ENCODE assay signal across 2 cellular contexts in genomic region chr2:230999477-230999876, GRCh38.
TF ChIP-seq lines count a peak whose summit lies in the region.

No MANE protein-coding gene starts in this region.

TF ChIP-seq in HCT116, 20 proteins besides CTCF, POLR2A, EP300 and RAD21:
- no peak for TF ChIP-seq EZH2 (IDR thresholded peaks at IDR 0.05)
- no peak for TF ChIP-seq CEBPB (IDR thresholded peaks at IDR 0.05; ENCODE audit: low read depth)
- TF ChIP-seq SRF (IDR thresholded peaks at IDR 0.05; ENCODE audit: low read depth), result no peak
- no peak for TF ChIP-seq FOSL1 (IDR thresholded peaks at IDR 0.05; ENCODE audit: low read depth)
- no peak for TF ChIP-seq JUND (IDR thresholded peaks at IDR 0.05)
- no peak for TF ChIP-seq ELF1 (IDR thresholded peaks at IDR 0.05; ENCODE audit: borderline replicate concordance, low read depth)
- no peak for TF ChIP-seq EGR1 (IDR thresholded peaks at IDR 0.05; ENCODE audit: low read depth)
- no peak for TF ChIP-seq ZFX (IDR thresholded peaks at IDR 0.05)
- TF ChIP-seq SIN3A (IDR thresholded peaks at IDR 0.05; ENCODE audit: low read depth), result no peak
- no peak for TF ChIP-seq POLR2AphosphoS5 (IDR thresholded peaks at IDR 0.05; ENCODE audit: low read depth, low read length)
- TF ChIP-seq TCF7L2 (IDR thresholded peaks at IDR 0.05; ENCODE audit: borderline replicate concordance, extremely low read depth, insufficient read depth, insufficient read length), result no peak
- TF ChIP-seq CBX3 (IDR thresholded peaks at IDR 0.05; ENCODE audit: low read depth), result no peak
- TF ChIP-seq, protein P1, sequence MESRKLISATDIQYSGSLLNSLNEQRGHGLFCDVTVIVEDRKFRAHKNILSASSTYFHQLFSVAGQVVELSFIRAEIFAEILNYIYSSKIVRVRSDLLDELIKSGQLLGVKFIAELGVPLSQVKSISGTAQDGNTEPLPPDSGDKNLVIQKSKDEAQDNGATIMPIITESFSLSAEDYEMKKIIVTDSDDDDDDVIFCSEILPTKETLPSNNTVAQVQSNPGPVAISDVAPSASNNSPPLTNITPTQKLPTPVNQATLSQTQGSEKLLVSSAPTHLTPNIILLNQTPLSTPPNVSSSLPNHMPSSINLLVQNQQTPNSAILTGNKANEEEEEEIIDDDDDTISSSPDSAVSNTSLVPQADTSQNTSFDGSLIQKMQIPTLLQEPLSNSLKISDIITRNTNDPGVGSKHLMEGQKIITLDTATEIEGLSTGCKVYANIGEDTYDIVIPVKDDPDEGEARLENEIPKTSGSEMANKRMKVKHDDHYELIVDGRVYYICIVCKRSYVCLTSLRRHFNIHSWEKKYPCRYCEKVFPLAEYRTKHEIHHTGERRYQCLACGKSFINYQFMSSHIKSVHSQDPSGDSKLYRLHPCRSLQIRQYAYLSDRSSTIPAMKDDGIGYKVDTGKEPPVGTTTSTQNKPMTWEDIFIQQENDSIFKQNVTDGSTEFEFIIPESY (IDR thresholded peaks at IDR 0.05; ENCODE audit: extremely low read depth, insufficient replicate concordance, low read length), result no peak
- no peak for TF ChIP-seq ATF3 (IDR thresholded peaks at IDR 0.05)
- TF ChIP-seq YY1 (IDR thresholded peaks at IDR 0.05; ENCODE audit: extremely low read depth, insufficient replicate concordance, low read depth, low read length), result no peak
- TF ChIP-seq SP1 (IDR thresholded peaks at IDR 0.05; ENCODE audit: low read depth), result no peak
TF ChIP-seq in HCT116: peak in this region for 0.

TF ChIP-seq in HepG2, 621 proteins besides CTCF, POLR2A, EP300 and RAD21 (continues in another document):
- TF ChIP-seq ZMYM4 (CRISPR knock-in tag; IDR thresholded peaks at IDR 0.05), result peak; percentile 7; the same call in 1 of the 2 replicates
- no peak for TF ChIP-seq SYNCRIP (IDR thresholded peaks at IDR 0.05; ENCODE audit: insufficient read depth, low read depth, low read length)
- TF ChIP-seq, protein P2, sequence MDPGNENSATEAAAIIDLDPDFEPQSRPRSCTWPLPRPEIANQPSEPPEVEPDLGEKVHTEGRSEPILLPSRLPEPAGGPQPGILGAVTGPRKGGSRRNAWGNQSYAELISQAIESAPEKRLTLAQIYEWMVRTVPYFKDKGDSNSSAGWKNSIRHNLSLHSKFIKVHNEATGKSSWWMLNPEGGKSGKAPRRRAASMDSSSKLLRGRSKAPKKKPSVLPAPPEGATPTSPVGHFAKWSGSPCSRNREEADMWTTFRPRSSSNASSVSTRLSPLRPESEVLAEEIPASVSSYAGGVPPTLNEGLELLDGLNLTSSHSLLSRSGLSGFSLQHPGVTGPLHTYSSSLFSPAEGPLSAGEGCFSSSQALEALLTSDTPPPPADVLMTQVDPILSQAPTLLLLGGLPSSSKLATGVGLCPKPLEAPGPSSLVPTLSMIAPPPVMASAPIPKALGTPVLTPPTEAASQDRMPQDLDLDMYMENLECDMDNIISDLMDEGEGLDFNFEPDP (CRISPR knock-in tag; conservative IDR thresholded peaks at IDR 0.05), result 0 out of 2 replicates have a peak, but pooled peaks have one; percentile 16
- 0 out of 2 replicates have a peak, but pooled peaks have one; percentile 21 for TF ChIP-seq ZSCAN29 (CRISPR knock-in tag; conservative IDR thresholded peaks at IDR 0.05)
- TF ChIP-seq ADNP (CRISPR knock-in tag; IDR thresholded peaks at IDR 0.05), result no peak
- peak; percentile 89 for TF ChIP-seq ZBTB26 (CRISPR knock-in tag; IDR thresholded peaks at IDR 0.05; ENCODE audit: borderline replicate concordance)
- no peak for TF ChIP-seq PAF1 (CRISPR knock-in tag; IDR thresholded peaks at IDR 0.05)
- TF ChIP-seq RXRB (CRISPR knock-in tag; IDR thresholded peaks at IDR 0.05; ENCODE audit: borderline replicate concordance), result no peak
- 0 out of 2 replicates have a peak, but pooled peaks have one; percentile 12 for TF ChIP-seq SMC3 (IDR thresholded peaks at IDR 0.05; ENCODE audit: low read length)
- TF ChIP-seq, protein P3, sequence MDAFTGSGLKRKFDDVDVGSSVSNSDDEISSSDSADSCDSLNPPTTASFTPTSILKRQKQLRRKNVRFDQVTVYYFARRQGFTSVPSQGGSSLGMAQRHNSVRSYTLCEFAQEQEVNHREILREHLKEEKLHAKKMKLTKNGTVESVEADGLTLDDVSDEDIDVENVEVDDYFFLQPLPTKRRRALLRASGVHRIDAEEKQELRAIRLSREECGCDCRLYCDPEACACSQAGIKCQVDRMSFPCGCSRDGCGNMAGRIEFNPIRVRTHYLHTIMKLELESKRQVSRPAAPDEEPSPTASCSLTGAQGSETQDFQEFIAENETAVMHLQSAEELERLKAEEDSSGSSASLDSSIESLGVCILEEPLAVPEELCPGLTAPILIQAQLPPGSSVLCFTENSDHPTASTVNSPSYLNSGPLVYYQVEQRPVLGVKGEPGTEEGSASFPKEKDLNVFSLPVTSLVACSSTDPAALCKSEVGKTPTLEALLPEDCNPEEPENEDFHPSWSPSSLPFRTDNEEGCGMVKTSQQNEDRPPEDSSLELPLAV (CRISPR knock-in tag; conservative IDR thresholded peaks at IDR 0.05; ENCODE audit: low read depth), result no peak
- no peak for TF ChIP-seq ZC3H13 (CRISPR knock-in tag; IDR thresholded peaks at IDR 0.05)
- TF ChIP-seq IRX3 (CRISPR knock-in tag; IDR thresholded peaks at IDR 0.05; ENCODE audit: borderline replicate concordance, low read depth), result no peak
- TF ChIP-seq, protein P4, sequence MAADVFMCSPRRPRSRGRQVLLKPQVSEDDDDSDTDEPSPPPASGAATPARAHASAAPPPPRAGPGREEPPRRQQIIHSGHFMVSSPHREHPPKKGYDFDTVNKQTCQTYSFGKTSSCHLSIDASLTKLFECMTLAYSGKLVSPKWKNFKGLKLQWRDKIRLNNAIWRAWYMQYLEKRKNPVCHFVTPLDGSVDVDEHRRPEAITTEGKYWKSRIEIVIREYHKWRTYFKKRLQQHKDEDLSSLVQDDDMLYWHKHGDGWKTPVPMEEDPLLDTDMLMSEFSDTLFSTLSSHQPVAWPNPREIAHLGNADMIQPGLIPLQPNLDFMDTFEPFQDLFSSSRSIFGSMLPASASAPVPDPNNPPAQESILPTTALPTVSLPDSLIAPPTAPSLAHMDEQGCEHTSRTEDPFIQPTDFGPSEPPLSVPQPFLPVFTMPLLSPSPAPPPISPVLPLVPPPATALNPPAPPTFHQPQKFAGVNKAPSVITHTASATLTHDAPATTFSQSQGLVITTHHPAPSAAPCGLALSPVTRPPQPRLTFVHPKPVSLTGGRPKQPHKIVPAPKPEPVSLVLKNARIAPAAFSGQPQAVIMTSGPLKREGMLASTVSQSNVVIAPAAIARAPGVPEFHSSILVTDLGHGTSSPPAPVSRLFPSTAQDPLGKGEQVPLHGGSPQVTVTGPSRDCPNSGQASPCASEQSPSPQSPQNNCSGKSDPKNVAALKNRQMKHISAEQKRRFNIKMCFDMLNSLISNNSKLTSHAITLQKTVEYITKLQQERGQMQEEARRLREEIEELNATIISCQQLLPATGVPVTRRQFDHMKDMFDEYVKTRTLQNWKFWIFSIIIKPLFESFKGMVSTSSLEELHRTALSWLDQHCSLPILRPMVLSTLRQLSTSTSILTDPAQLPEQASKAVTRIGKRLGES (CRISPR knock-in tag; IDR thresholded peaks at IDR 0.05; ENCODE audit: borderline replicate concordance), result no peak
- no peak for TF ChIP-seq PTBP1 (IDR thresholded peaks at IDR 0.05; ENCODE audit: low read depth, low read length, poor library complexity, severe bottlenecking)
- TF ChIP-seq CHD2 (IDR thresholded peaks at IDR 0.05; ENCODE audit: low read depth, low read length), result no peak
- TF ChIP-seq ZNF318 (CRISPR knock-in tag; IDR thresholded peaks at IDR 0.05), result no peak
- TF ChIP-seq ZFP36L1 (CRISPR knock-in tag; IDR thresholded peaks at IDR 0.05), result no peak
- TF ChIP-seq ZNF343 (CRISPR knock-in tag; IDR thresholded peaks at IDR 0.05), result no peak
- no peak for TF ChIP-seq DNMT1 (CRISPR knock-in tag; IDR thresholded peaks at IDR 0.05)
- no peak for TF ChIP-seq THAP8 (CRISPR knock-in tag; IDR thresholded peaks at IDR 0.05; ENCODE audit: borderline replicate concordance)
- TF ChIP-seq, protein P5, sequence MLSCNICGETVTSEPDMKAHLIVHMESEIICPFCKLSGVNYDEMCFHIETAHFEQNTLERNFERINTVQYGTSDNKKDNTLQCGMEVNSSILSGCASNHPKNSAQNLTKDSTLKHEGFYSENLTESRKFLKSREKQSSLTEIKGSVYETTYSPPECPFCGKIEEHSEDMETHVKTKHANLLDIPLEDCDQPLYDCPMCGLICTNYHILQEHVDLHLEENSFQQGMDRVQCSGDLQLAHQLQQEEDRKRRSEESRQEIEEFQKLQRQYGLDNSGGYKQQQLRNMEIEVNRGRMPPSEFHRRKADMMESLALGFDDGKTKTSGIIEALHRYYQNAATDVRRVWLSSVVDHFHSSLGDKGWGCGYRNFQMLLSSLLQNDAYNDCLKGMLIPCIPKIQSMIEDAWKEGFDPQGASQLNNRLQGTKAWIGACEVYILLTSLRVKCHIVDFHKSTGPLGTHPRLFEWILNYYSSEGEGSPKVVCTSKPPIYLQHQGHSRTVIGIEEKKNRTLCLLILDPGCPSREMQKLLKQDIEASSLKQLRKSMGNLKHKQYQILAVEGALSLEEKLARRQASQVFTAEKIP (CRISPR knock-in tag; IDR thresholded peaks at IDR 0.05; ENCODE audit: borderline replicate concordance), result no peak
- TF ChIP-seq STAG1 (CRISPR knock-in tag; IDR thresholded peaks at IDR 0.05), result peak; percentile 57
- no peak for TF ChIP-seq MZF1 (CRISPR knock-in tag; IDR thresholded peaks at IDR 0.05; ENCODE audit: borderline replicate concordance)
